In the genomic region with DNA sequence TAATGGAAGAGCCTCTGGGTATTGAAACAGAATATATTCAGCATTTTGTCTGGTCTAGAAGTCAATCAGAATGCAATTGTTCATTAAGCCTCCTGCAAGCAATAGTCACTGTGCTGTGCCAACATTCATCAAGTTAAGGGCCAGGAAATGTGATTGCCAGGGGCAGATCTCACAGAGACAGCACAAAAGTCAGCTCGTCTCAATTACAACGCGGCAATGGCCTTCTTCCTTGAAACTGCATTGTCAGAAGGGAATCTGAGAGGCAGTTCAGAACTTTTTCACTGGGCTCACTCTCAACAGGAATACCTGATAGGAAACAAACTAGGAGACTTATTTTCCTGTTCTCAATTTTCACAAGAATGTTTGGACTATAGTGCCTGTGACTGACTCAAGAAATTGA, we compare ENCODE assay signal across 31 cellular contexts.
"Had no signal": no experiment of that assay in that cellular context is flagged by ENCODE, and none has a peak within 500 bp of the region (broad histone marks: within the 10 kb centered on the region; RNA-seq: fewer than 3 reads in every experiment).

No MANE protein-coding gene starts in this region.

- H3K36me3 Mint-ChIP-seq: brain; neural progenitor cell; stimulated activated effector memory CD8-positive, alpha-beta T cell treated with anti-CD3 and anti-CD28 coated beads, Interleukin-12 subunit alpha, Interleukin-12 subunit beta, amount 100 ng/mL, for 72 hours; T-cell had no signal

- H3K4me1 ChIP-seq: adrenal gland, esophagus squamous epithelium, heart right ventricle, neural progenitor cell, right lobe of liver, thyroid gland, upper lobe of left lung, vagina had no signal

- H2AFZ ChIP-seq: neural progenitor cell had no signal

- H3K9me3 ChIP-seq: right lobe of liver, thyroid gland, upper lobe of left lung, vagina had no signal

- DNase-seq: activated CD4-positive, alpha-beta T cell treated with anti-CD3 and anti-CD28 coated beads for 48 hours; activated CD4-positive, alpha-beta T cell treated with anti-CD3 and anti-CD28 coated beads, Interleukin-2, amount 50 U/mL, for 48 hours; activated CD8-positive, alpha-beta memory T cell treated with anti-CD3 and anti-CD28 coated beads, Interleukin-2, amount 50 U/mL, for 4 hours; activated effector memory CD4-positive, alpha-beta T cell treated with anti-CD3 and anti-CD28 coated beads, Interleukin-2, amount 50 U/mL, for 16 hours; activated naive CD4-positive, alpha-beta T cell treated with anti-CD3 and anti-CD28 coated beads for 36 hours; activated naive CD8-positive, alpha-beta T cell treated with anti-CD3 and anti-CD28 coated beads for 36 hours; activated T-cell treated with anti-CD3 and anti-CD28 coated beads, Interleukin-2, amount 50 U/mL, for 1 hour; adrenal gland; aorta; esophagus squamous epithelium; foreskin melanocyte; heart right ventricle; left ventricle myocardium superior; midbrain; naive thymus-derived CD8-positive, alpha-beta T cell; right lobe of liver; stimulated activated CD4-positive, alpha-beta T cell treated with anti-CD3 and anti-CD28 coated beads, Interleukin-4, amount 100 ng/mL, for 24 hours; stimulated activated naive CD8-positive, alpha-beta T cell treated with anti-CD3 and anti-CD28 coated beads, Interleukin-15, amount 100 ng/mL, for 72 hours; substantia nigra; T-cell; thyroid gland; upper lobe of left lung had no signal

- H3K27me3 ChIP-seq: adrenal gland, cardiac muscle cell, esophagus squamous epithelium, heart right ventricle, neural progenitor cell, right lobe of liver, thyroid gland, upper lobe of left lung, vagina had no signal

- H3K36me3 ChIP-seq: adrenal gland, cardiac muscle cell, esophagus squamous epithelium, heart right ventricle, neural progenitor cell, right lobe of liver, thyroid gland, upper lobe of left lung, vagina had no signal

- H3K4me1 Mint-ChIP-seq: activated naive CD8-positive, alpha-beta T cell treated with anti-CD3 and anti-CD28 coated beads for 36 hours; naive thymus-derived CD8-positive, alpha-beta T cell; neural progenitor cell; stimulated activated effector memory CD8-positive, alpha-beta T cell treated with anti-CD3 and anti-CD28 coated beads, Interleukin-12 subunit alpha, Interleukin-12 subunit beta, amount 100 ng/mL, for 72 hours; stimulated activated naive CD8-positive, alpha-beta T cell treated with anti-CD3 and anti-CD28 coated beads, Interleukin-15, amount 100 ng/mL, for 72 hours; T-cell had no signal

- H3K27ac ChIP-seq: adrenal gland, cardiac muscle cell, coronary artery, esophagus squamous epithelium, heart right ventricle, neural progenitor cell, right lobe of liver, skin epidermis, thyroid gland, upper lobe of left lung, vagina had no signal

- H3K27me3 Mint-ChIP-seq: activated naive CD8-positive, alpha-beta T cell treated with anti-CD3 and anti-CD28 coated beads for 36 hours; brain; naive thymus-derived CD8-positive, alpha-beta T cell; stimulated activated naive CD8-positive, alpha-beta T cell treated with anti-CD3 and anti-CD28 coated beads, Interleukin-15, amount 100 ng/mL, for 72 hours; T-cell had no signal

- H3K27ac Mint-ChIP-seq: activated naive CD4-positive, alpha-beta T cell treated with anti-CD3 and anti-CD28 coated beads for 36 hours; activated naive CD8-positive, alpha-beta T cell treated with anti-CD3 and anti-CD28 coated beads for 36 hours; activated T-helper 1 cell treated with anti-CD3 and anti-CD28 coated beads, Interleukin-12 subunit alpha, Interleukin-12 subunit beta, Interleukin-2, Interleukin-4 antibody, amounts not matched to agents 30 ng/mL and 10 ng/mL and 1 ng/mL, durations not matched to agents 14 hours and 24 hours and 36 hours; naive thymus-derived CD8-positive, alpha-beta T cell; neural progenitor cell; stimulated activated effector memory CD8-positive, alpha-beta T cell treated with anti-CD3 and anti-CD28 coated beads, Interleukin-12 subunit alpha, Interleukin-12 subunit beta, amount 100 ng/mL, for 72 hours; stimulated activated naive CD8-positive, alpha-beta T cell treated with anti-CD3 and anti-CD28 coated beads, Interleukin-15, amount 100 ng/mL, for 72 hours; T-cell had no signal

- ATAC-seq: activated CD4-positive, CD25-positive, alpha-beta regulatory T cell treated with anti-CD3 and anti-CD28 coated beads, Interleukin-2, amount 50 U/mL, for 24 hours; heart right ventricle; left ventricle myocardium superior; naive thymus-derived CD8-positive, alpha-beta T cell; right lobe of liver; stimulated activated effector memory CD8-positive, alpha-beta T cell treated with anti-CD3 and anti-CD28 coated beads, Interleukin-12 subunit alpha, Interleukin-12 subunit beta, amount 100 ng/mL, for 72 hours; stimulated activated naive CD8-positive, alpha-beta T cell treated with anti-CD3 and anti-CD28 coated beads, Interleukin-15, amount 100 ng/mL, for 72 hours; T-cell had no signal

- H3K4me3 ChIP-seq: adrenal gland, cardiac muscle cell, coronary artery, esophagus squamous epithelium, heart right ventricle, neural progenitor cell, right lobe of liver, skin epidermis, thyroid gland, upper lobe of left lung, vagina had no signal

- H3K9ac ChIP-seq: neural progenitor cell had no signal

- H3K4me2 ChIP-seq: neural progenitor cell had no signal

- H3K4me3 Mint-ChIP-seq: activated naive CD4-positive, alpha-beta T cell treated with anti-CD3 and anti-CD28 coated beads for 36 hours; activated naive CD8-positive, alpha-beta T cell treated with anti-CD3 and anti-CD28 coated beads for 36 hours; activated T-helper 1 cell treated with anti-CD3 and anti-CD28 coated beads, Interleukin-12 subunit alpha, Interleukin-12 subunit beta, Interleukin-2, Interleukin-4 antibody, amounts not matched to agents 30 ng/mL and 10 ng/mL and 1 ng/mL, durations not matched to agents 14 hours and 24 hours and 36 hours; brain; naive thymus-derived CD8-positive, alpha-beta T cell; neural progenitor cell; stimulated activated effector memory CD8-positive, alpha-beta T cell treated with anti-CD3 and anti-CD28 coated beads, Interleukin-12 subunit alpha, Interleukin-12 subunit beta, amount 100 ng/mL, for 72 hours; stimulated activated naive CD8-positive, alpha-beta T cell treated with anti-CD3 and anti-CD28 coated beads, Interleukin-15, amount 100 ng/mL, for 72 hours; T-cell had no signal
